Comparison of ENCODE assay signal across 17 cellular contexts in the genomic region with DNA sequence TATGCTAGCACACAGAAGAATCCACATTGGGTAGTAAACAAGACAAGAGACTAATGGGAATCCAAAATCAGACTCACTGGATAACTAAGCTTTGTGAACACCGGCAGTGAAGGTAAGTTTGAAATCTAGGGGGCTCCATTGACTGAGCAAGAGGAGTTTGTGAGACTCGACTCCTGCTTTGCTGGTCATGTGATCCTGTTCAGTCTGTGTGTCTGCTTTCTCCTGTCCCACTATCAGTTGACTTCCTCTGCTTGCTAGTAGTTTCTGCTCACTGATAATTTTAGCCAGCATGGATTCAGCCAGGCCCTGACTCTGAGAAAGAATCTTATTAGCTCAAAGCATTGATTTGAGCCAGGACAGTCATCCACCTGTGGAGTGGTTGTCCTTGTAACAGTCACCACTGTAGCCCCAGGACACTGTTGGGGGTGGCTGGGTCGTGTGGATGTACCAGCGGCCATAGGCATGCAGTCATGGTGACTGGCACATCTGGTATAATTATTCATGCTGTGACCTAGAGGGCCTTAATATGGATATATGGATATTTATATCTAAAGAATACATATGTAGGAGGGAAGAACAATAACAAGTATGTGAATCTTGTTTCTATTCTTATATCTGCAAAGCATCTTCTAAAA.
"Had no signal": no experiment of that assay in that cellular context is flagged by ENCODE, and none has a peak within 500 bp of the region (broad histone marks: within the 10 kb centered on the region; RNA-seq: fewer than 3 reads in every experiment).

No MANE protein-coding gene starts in this region.

- H3K36me3 ChIP-seq: gastrocnemius medialis, heart right ventricle, neutrophil, thyroid gland, uterus, WERI-Rb-1 had no signal

- H3K27ac ChIP-seq: body of pancreas, gastrocnemius medialis, heart right ventricle, neutrophil, thyroid gland, uterus, WERI-Rb-1 had no signal

- H3K27me3 ChIP-seq: body of pancreas, gastrocnemius medialis, heart right ventricle, neutrophil, thyroid gland, uterus had no signal

- H3K4me3 ChIP-seq: body of pancreas, gastrocnemius medialis, heart right ventricle, thyroid gland, uterus had no signal

- H3K9me3 ChIP-seq: body of pancreas, gastrocnemius medialis, neutrophil, thyroid gland, uterus had no signal

- ATAC-seq: activated CD4-positive, alpha-beta T cell treated with anti-CD3 and anti-CD28 coated beads for 36 hours; activated CD8-positive, alpha-beta T cell treated with anti-CD3 and anti-CD28 coated beads for 36 hours; body of pancreas; gastrocnemius medialis; heart right ventricle; left lobe of liver; stimulated activated naive B cell treated with anti-CD40 and anti-IgM and Interleukin-4, amounts not matched to agents 10 μg/mL and 1 μg/mL and 100 μg/mL, for 72 hours had no signal

- DNase-seq: activated CD4-positive, alpha-beta T cell treated with anti-CD3 and anti-CD28 coated beads for 36 hours; activated CD8-positive, alpha-beta T cell treated with anti-CD3 and anti-CD28 coated beads for 36 hours; activated effector memory CD4-positive, alpha-beta T cell treated with anti-CD3 and anti-CD28 coated beads, Interleukin-2, amount 50 U/mL, for 16 hours; activated T-cell treated with anti-CD3 and anti-CD28 coated beads, Interleukin-2, amount 50 U/mL, for 48 hours; amniotic stem cell; body of pancreas; effector CD8-positive, alpha-beta T cell; gastrocnemius medialis; heart right ventricle; islet precursor cell; stimulated activated CD4-positive, alpha-beta T cell treated with anti-CD3 and anti-CD28 coated beads, Interleukin-12 subunit alpha, Interleukin-12 subunit beta, amount 100 ng/mL, for 4 hours; stimulated activated naive B cell treated with anti-CD40 and anti-IgM and Interleukin-4, amounts not matched to agents 10 μg/mL and 1 μg/mL and 100 μg/mL, for 72 hours; thyroid gland; uterus; WERI-Rb-1 had no signal

- H3K4me1 ChIP-seq: gastrocnemius medialis, heart right ventricle, thyroid gland, uterus had no signal
